Comparison of ENCODE assay signal across 1 cellular context in genomic region chr3:46663611-46664135, GRCh38.
TF ChIP-seq lines count a peak whose summit lies in the region.

No MANE protein-coding gene starts in this region.

TF ChIP-seq in A549, 52 proteins besides CTCF, POLR2A, EP300 and RAD21 (continued from another document):
- TF ChIP-seq MYC (IDR thresholded peaks at IDR 0.05; ENCODE audit: borderline replicate concordance, low read length) = no peak
